33 cellular contexts compared by ENCODE assay signal in the genomic region with DNA sequence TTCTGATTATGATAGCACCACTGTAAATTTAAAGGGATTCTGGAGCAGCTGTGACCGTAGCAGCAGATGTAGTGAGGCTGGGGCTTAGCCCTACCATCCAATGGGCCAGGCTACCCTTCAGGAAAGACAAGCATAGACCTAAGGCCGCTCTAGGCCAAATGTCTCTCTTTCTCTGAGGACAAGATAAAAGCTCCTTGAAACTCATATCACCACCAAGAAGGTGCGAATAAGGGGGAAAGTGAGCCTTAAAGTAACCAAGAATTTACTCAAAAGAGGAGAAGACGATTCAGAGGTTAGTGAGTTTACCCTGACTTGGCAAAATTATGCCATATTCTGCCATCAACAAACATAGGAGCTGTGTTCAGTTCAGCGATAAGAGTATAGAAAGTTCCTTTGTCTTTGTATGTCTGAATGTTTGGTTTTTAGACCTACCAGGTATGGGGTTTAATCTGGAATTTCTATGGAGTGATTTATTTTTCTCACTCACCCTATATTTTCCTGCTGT.
"Had no signal": no experiment of that assay in that cellular context is flagged by ENCODE, and none has a peak within 500 bp of the region (broad histone marks: within the 10 kb centered on the region; RNA-seq: fewer than 3 reads in every experiment).

No MANE protein-coding gene starts in this region.

- H3K9me3 Mint-ChIP-seq: activated B cell treated with CpG ODN at 0.5 μM for 24 hours; activated naive CD4-positive, alpha-beta T cell treated with anti-CD3 and anti-CD28 coated beads for 36 hours; activated naive CD8-positive, alpha-beta T cell treated with anti-CD3 and anti-CD28 coated beads, Interleukin-2, amount 50 U/mL, for 24 hours; activated T-helper 1 cell treated with anti-CD3 and anti-CD28 coated beads, Interleukin-12 subunit alpha, Interleukin-12 subunit beta, Interleukin-2, Interleukin-4 antibody, amounts not matched to agents 30 ng/mL and 10 ng/mL and 1 ng/mL, durations not matched to agents 14 hours and 24 hours and 36 hours; T-helper 2 cell treated with Interferon-gamma antibody and Interleukin-4, amounts not matched to agents 5 μg/mL and 100 μg/mL, for 36 hours had no signal

- H3K27me3 Mint-ChIP-seq: activated B cell treated with CpG ODN at 0.5 μM for 24 hours; activated CD4-positive, alpha-beta memory T cell treated with anti-CD3 and anti-CD28 coated beads, Interleukin-2, amount 10 ng/mL, durations not matched to agents 7 days and 5 days; activated CD4-positive, alpha-beta T cell treated with anti-CD3 and anti-CD28 coated beads, Interleukin-2, amount 10 ng/mL, durations not matched to agents 24 days and 14 days; activated naive CD8-positive, alpha-beta T cell treated with anti-CD3 and anti-CD28 coated beads, Interleukin-2, amount 50 U/mL, for 24 hours; activated T-cell treated with anti-CD3 and anti-CD28 coated beads, Interleukin-2, amount 50 U/mL, for 24 hours; T-helper 17 cell had no signal

- H3K4me3 ChIP-seq: adrenal gland, body of pancreas, esophagus squamous epithelium, gastroesophageal sphincter, heart right ventricle had no signal

- ATAC-seq: activated CD4-positive, CD25-positive, alpha-beta regulatory T cell treated with anti-CD3 and anti-CD28 coated beads, Interleukin-2, amount 50 U/mL, for 24 hours; activated naive CD8-positive, alpha-beta T cell treated with anti-CD3 and anti-CD28 coated beads, Interleukin-2, amount 50 U/mL, for 24 hours; body of pancreas; gastroesophageal sphincter; heart right ventricle; T-helper 17 cell had no signal

- H3K27ac Mint-ChIP-seq: activated B cell treated with CpG ODN at 0.5 μM for 24 hours; activated CD4-positive, alpha-beta memory T cell treated with anti-CD3 and anti-CD28 coated beads, Interleukin-2, amount 10 ng/mL, durations not matched to agents 7 days and 5 days; activated CD4-positive, alpha-beta T cell treated with anti-CD3 and anti-CD28 coated beads, Interleukin-2, amount 10 ng/mL, durations not matched to agents 24 days and 14 days; activated naive CD4-positive, alpha-beta T cell treated with anti-CD3 and anti-CD28 coated beads for 36 hours; activated naive CD8-positive, alpha-beta T cell treated with anti-CD3 and anti-CD28 coated beads, Interleukin-2, amount 50 U/mL, for 24 hours; activated T-cell treated with anti-CD3 and anti-CD28 coated beads, Interleukin-2, amount 50 U/mL, for 24 hours; activated T-helper 1 cell treated with anti-CD3 and anti-CD28 coated beads, Interleukin-12 subunit alpha, Interleukin-12 subunit beta, Interleukin-2, Interleukin-4 antibody, amounts not matched to agents 30 ng/mL and 10 ng/mL and 1 ng/mL, durations not matched to agents 14 hours and 24 hours and 36 hours; activated T-helper 2 cell treated with anti-CD3 and anti-CD28 coated beads, Interferon-gamma antibody, Interleukin-2, Interleukin-4, amounts not matched to agents 10 μg/mL and 5 μg/mL and 100 μg/mL, durations not matched to agents 14 hours and 24 hours and 36 hours; T-helper 2 cell treated with Interferon-gamma antibody and Interleukin-4, amounts not matched to agents 5 μg/mL and 100 μg/mL, for 36 hours had no signal

- H3K4me3 Mint-ChIP-seq: activated B cell treated with CpG ODN at 0.5 μM for 24 hours; activated CD4-positive, alpha-beta memory T cell treated with anti-CD3 and anti-CD28 coated beads, Interleukin-2, amount 10 ng/mL, durations not matched to agents 7 days and 5 days; activated CD4-positive, alpha-beta T cell treated with anti-CD3 and anti-CD28 coated beads, Interleukin-2, amount 10 ng/mL, durations not matched to agents 24 days and 14 days; activated naive CD4-positive, alpha-beta T cell treated with anti-CD3 and anti-CD28 coated beads for 36 hours; activated naive CD8-positive, alpha-beta T cell treated with anti-CD3 and anti-CD28 coated beads, Interleukin-2, amount 50 U/mL, for 24 hours; activated T-cell treated with anti-CD3 and anti-CD28 coated beads, Interleukin-2, amount 50 U/mL, for 24 hours; activated T-helper 1 cell treated with anti-CD3 and anti-CD28 coated beads, Interleukin-12 subunit alpha, Interleukin-12 subunit beta, Interleukin-2, Interleukin-4 antibody, amounts not matched to agents 30 ng/mL and 10 ng/mL and 1 ng/mL, durations not matched to agents 14 hours and 24 hours and 36 hours; T-helper 17 cell; T-helper 2 cell treated with Interferon-gamma antibody and Interleukin-4, amounts not matched to agents 5 μg/mL and 100 μg/mL, for 36 hours had no signal

- DNase-seq: activated B cell treated with CpG ODN at 0.5 μM for 24 hours; activated CD4-positive, alpha-beta memory T cell treated with anti-CD3 and anti-CD28 coated beads, Interleukin-2, amount 10 ng/mL, durations not matched to agents 7 days and 5 days; activated CD4-positive, alpha-beta T cell treated with anti-CD3 and anti-CD28 coated beads, Interleukin-2, amount 10 ng/mL, durations not matched to agents 24 days and 14 days; activated CD8-positive, alpha-beta memory T cell treated with anti-CD3 and anti-CD28 coated beads, Interleukin-2, amount 50 U/mL, for 48 hours; activated effector memory CD4-positive, alpha-beta T cell treated with anti-CD3 and anti-CD28 coated beads, Interleukin-2, amount 50 U/mL, for 16 hours; activated naive CD4-positive, alpha-beta T cell treated with anti-CD3 and anti-CD28 coated beads for 36 hours; activated naive CD8-positive, alpha-beta T cell treated with anti-CD3 and anti-CD28 coated beads, Interleukin-2, amount 50 U/mL, for 24 hours; activated T-cell treated with anti-CD3 and anti-CD28 coated beads for 4 hours; activated T-cell treated with anti-CD3 and anti-CD28 coated beads, Interleukin-2, amount 50 U/mL, for 24 hours; adrenal gland; amygdala; aorta; body of pancreas; caudate nucleus; cortex of kidney; dermis blood vessel endothelial cell; effector CD8-positive, alpha-beta T cell; esophagus squamous epithelium; foreskin melanocyte; heart right ventricle; T-helper 1 cell; T-helper 17 cell; T1000; WERI-Rb-1 had no signal

- H3K27me3 ChIP-seq: adrenal gland, body of pancreas, esophagus squamous epithelium, gastroesophageal sphincter, heart right ventricle had no signal

- H3K36me3 ChIP-seq: adrenal gland, esophagus squamous epithelium, gastroesophageal sphincter, heart right ventricle, WERI-Rb-1 had no signal

- FAIRE-seq: colon, endometrium, endothelial cell of umbilical vein had no signal

- H3K9me3 ChIP-seq: adrenal gland, body of pancreas, esophagus squamous epithelium, gastroesophageal sphincter, heart right ventricle had no signal

- H3K4me1 ChIP-seq: adrenal gland, esophagus squamous epithelium, gastroesophageal sphincter had no signal

- H3K27ac ChIP-seq: adrenal gland, body of pancreas, epithelial cell of prostate, esophagus squamous epithelium, gastroesophageal sphincter, heart right ventricle, WERI-Rb-1 had no signal
